Comparison of ENCODE assay signal across 16 cellular contexts in genomic region chrX:118780509-118780908, GRCh38. TPM values are rescaled to one million over a fixed set of nuclear protein-coding genes. Genes with fewer than 3 reads are reported as not detected.
DNase-seq lines count a peak whose midpoint lies in the region; ATAC-seq and TF ChIP-seq lines count a peak whose summit lies in the region.
"Had no signal": no experiment of that assay in that cellular context is flagged by ENCODE, and none has a peak within 500 bp of the region (broad histone marks: within the 10 kb centered on the region; RNA-seq: fewer than 3 reads in every experiment).

No MANE protein-coding gene starts in this region.

- H3K4ac ChIP-seq in trophoblast cell (ENCODE audit: low read depth, low read length) = no peak overlapping the region

- TF ChIP-seq CTCF in HFFc6 (IDR thresholded peaks at IDR 0.05) (no peak), mucosa of descending colon (IDR thresholded peaks at IDR 0.05) (no peak), uterus (IDR thresholded peaks at IDR 0.05) (no peak), gastrocnemius medialis (IDR thresholded peaks at IDR 0.05 in 4 of 5, conservative IDR thresholded peaks at IDR 0.05 in 1 of 5) (no peak)

- in situ Hi-C loops in gastrocnemius medialis (cut with MboI; ENCODE audit: low sequenced_read_pairs in 4 of 4) = no loop called here

- H3K36me3 ChIP-seq in mucosa of descending colon (ENCODE audit: low read depth) (no peaks in the 10 kb centered on the region), uterus (no peaks in the 10 kb centered on the region), gastrocnemius medialis (peaks cover 0 to 7% of the 10 kb centered on the region in 2 donors), trophoblast cell (ENCODE audit: control insufficient read depth in 1 of 2, insufficient read depth in 2 of 2, low read length in 2 of 2) (no peaks in the 10 kb centered on the region)
- H3K36me3 ChIP-seq: BLaER1 had no signal

- H2AK5ac ChIP-seq in trophoblast cell (ENCODE audit: low read length) = no peak overlapping the region

- H3K4me1 ChIP-seq in mucosa of descending colon (ENCODE audit: low read depth) (no peaks in the 10 kb centered on the region), uterus (no peaks in the 10 kb centered on the region), gastrocnemius medialis (no peaks in the 10 kb centered on the region), trophoblast cell (ENCODE audit: control insufficient read depth in 1 of 2, insufficient read depth in 2 of 2, low read length in 2 of 2) (no peaks in the 10 kb centered on the region)
- H3K4me1 ChIP-seq: BLaER1 had no signal

- no peaks in the 10 kb centered on the region for H3K9me3 ChIP-seq in mucosa of descending colon
- H3K9me3 ChIP-seq in uterus = no peaks in the 10 kb centered on the region
- no peaks in the 10 kb centered on the region for H3K9me3 ChIP-seq in gastrocnemius medialis
- H3K9me3 ChIP-seq in trophoblast cell (ENCODE audit: insufficient read depth, low read depth, low read length) = no peaks in the 10 kb centered on the region
- H3K9me3 ChIP-seq: BLaER1 had no signal

- H3K9me3 Mint-ChIP-seq in HFFc6 = no peaks in the 10 kb centered on the region
- H3K9me3 Mint-ChIP-seq: CD8-positive, alpha-beta T cell had no signal

- no peak overlapping the region for H4K91ac ChIP-seq in trophoblast cell (ENCODE audit: low read depth, low read length)

- intact Hi-C loops in mucosa of descending colon (cut with DNase I, micrococcal nuclease) (no loop called here), uterus (cut with DNase I; ENCODE audit: low total_unique reads) (no loop called here), gastrocnemius medialis (cut with DNase I; ENCODE audit: low total_unique reads) (no loop called here)

- H3K79me1 ChIP-seq in trophoblast cell (ENCODE audit: low read length) = no peaks in the 10 kb centered on the region

- no peak overlapping the region for H3K18ac ChIP-seq in trophoblast cell (ENCODE audit: low read length)

- H3K4me2 ChIP-seq in trophoblast cell (ENCODE audit: low read length) = no peak overlapping the region
- H3K4me2 ChIP-seq: BLaER1 had no signal

- peak; percentile 14 for ATAC-seq in mucosa of descending colon
- no peak for ATAC-seq in gastrocnemius medialis
- no peak for ATAC-seq in HG02571 (IDR thresholded peaks at IDR 0.05; ENCODE audit: unreplicated experiment)
- ATAC-seq: CD8-positive, alpha-beta T cell; GM12878 had no signal

- H3K27me3 Mint-ChIP-seq in HFFc6 (ENCODE audit: insufficient read depth) = no peaks in the 10 kb centered on the region

- H3K4me3 ChIP-seq in mucosa of descending colon = no peak overlapping the region
- no peak overlapping the region for H3K4me3 ChIP-seq in uterus
- no peak overlapping the region for H3K4me3 ChIP-seq in gastrocnemius medialis
- no peak overlapping the region for H3K4me3 ChIP-seq in trophoblast cell (ENCODE audit: low read depth, low read length)
- H3K4me3 ChIP-seq: BLaER1, GM12878 had no signal

- H4K8ac ChIP-seq in trophoblast cell (ENCODE audit: low read depth, low read length) = no peak overlapping the region

- H3K79me2 ChIP-seq in trophoblast cell (ENCODE audit: control insufficient read depth, insufficient read depth, low read length, poor library complexity) = no peaks in the 10 kb centered on the region

- H3K14ac ChIP-seq in trophoblast cell (ENCODE audit: low read length) = no peak overlapping the region

- 0 out of 2 replicates have a peak, but pooled peaks cover 9% of the 10 kb centered on the region for H3K36me3 Mint-ChIP-seq in HFFc6 (ENCODE audit: low read depth)
- H3K36me3 Mint-ChIP-seq: CD8-positive, alpha-beta T cell had no signal

- H3K27ac ChIP-seq in uterus (peak overlapping the region; percentile 51 to 67), gastrocnemius medialis (no peak overlapping the region), trophoblast cell (ENCODE audit: low read depth, low read length) (no peak overlapping the region)
- H3K27ac ChIP-seq: BLaER1 had no signal

- no peak overlapping the region for H2BK120ac ChIP-seq in trophoblast cell (ENCODE audit: insufficient read depth, low read length, poor library complexity)

- H3K27me3 ChIP-seq in uterus (no peaks in the 10 kb centered on the region), gastrocnemius medialis (no peaks in the 10 kb centered on the region), trophoblast cell (ENCODE audit: insufficient read depth, low read length) (no peaks in the 10 kb centered on the region)
- H3K27me3 ChIP-seq: BLaER1 had no signal

- no peak overlapping the region for H3K4me3 Mint-ChIP-seq in HFFc6
- H3K4me3 Mint-ChIP-seq: CD8-positive, alpha-beta T cell had no signal

- DNase-seq in HFFc6 (no peak), dermis blood vessel endothelial cell (peak; percentile 4), mucosa of descending colon (no peak), uterus (no peak), gastrocnemius medialis (no peak), trophoblast cell (no peak)
- DNase-seq: CD8-positive, alpha-beta T cell; DND-41; HCEC 1CT; NCI-H1105 treated with DMSO at 0.1 percent for 48 hours; NK-92 treated with Interleukin-12 subunit alpha and Interleukin-12 subunit beta, amount 100 ng/mL, for 24 hours had no signal

- H4K12ac ChIP-seq in trophoblast cell (ENCODE audit: low read depth, low read length) = no peak overlapping the region

- H3K9ac ChIP-seq in trophoblast cell (ENCODE audit: low read length) = no peak overlapping the region
- H3K9ac ChIP-seq: BLaER1 had no signal

- no peak overlapping the region for H2BK5ac ChIP-seq in trophoblast cell (ENCODE audit: low read depth, low read length, poor library complexity)

- H3K4me1 Mint-ChIP-seq in HFFc6 (ENCODE audit: low read depth) = peaks cover 12% of the 10 kb centered on the region

- no peak overlapping the region for H3K23ac ChIP-seq in trophoblast cell (ENCODE audit: low read length)

- H3K27ac Mint-ChIP-seq in HFFc6 = peak overlapping the region; percentile 43
- H3K27ac Mint-ChIP-seq: CD8-positive, alpha-beta T cell had no signal

- TF ChIP-seq POLR2A in uterus (IDR thresholded peaks at IDR 0.05) (no peak), gastrocnemius medialis (IDR thresholded peaks at IDR 0.05) (no peak)

- no peak overlapping the region for H2BK12ac ChIP-seq in trophoblast cell (ENCODE audit: low read length)

- no CpG with 5 or more reads among the region's 2 CpGs for WGBS in trophoblast cell (ENCODE audit: extremely low coverage, insufficient coverage, insufficient read length)

- no peak overlapping the region for H2AFZ ChIP-seq in trophoblast cell (ENCODE audit: insufficient read depth, low read length, poor library complexity)

RNA-seq across cellular contexts. Expression of gene ZCCHC12, which starts 43.1 kb away (rescaled TPM):
- total RNA-seq in HFFc6 (2021; fragmentation: NEBNext Ultra II Directional; extraction: Animal tissue kit (Norgen Biotek cat#: 25700)) = not detected
- total RNA-seq in dermis blood vessel endothelial cell (under 0.01 and 0.05 TPM in 2 replicates), mucosa of descending colon (1 to 10 TPM in 1 of 3 donors, under 1 TPM in 1, not detected in 1; 0.22 to 1.9 TPM), uterus (100 to 1,000 TPM in 1 of 4 donors, 10 to 100 TPM in 3; 37.9 to 114 (median 61.1) TPM), gastrocnemius medialis (not detected)
- 0.11 TPM in 2 replicates for polyA plus RNA-seq in trophoblast cell (2013)
- total RNA-seq: GM12878, OCI-LY7, RPMI7951 had no signal

RNA-seq across cellular contexts. Expression of gene IL13RA1, which starts 53.1 kb away (rescaled TPM):
- total RNA-seq in HFFc6 (2021; fragmentation: NEBNext Ultra II Directional; extraction: Animal tissue kit (Norgen Biotek cat#: 25700)) = 10 to 100 TPM; 55.2 to 76.7 (median 66.8) TPM
- 80.6 and 85.4 TPM in 2 replicates for total RNA-seq in dermis blood vessel endothelial cell
- total RNA-seq in mucosa of descending colon = 100 to 1,000 TPM in 2 of 3 donors, 10 to 100 TPM in 1; 89.4 to 133 (median 104) TPM
- total RNA-seq in uterus = 10 to 100 TPM; 20.2 to 60.0 (median 39.9) TPM
- total RNA-seq in gastrocnemius medialis = 10 to 100 TPM; 20.8 to 25.0 (median 22.9) TPM
- polyA plus RNA-seq in trophoblast cell (2013) = 23.4 and 23.7 TPM in 2 replicates
- total RNA-seq: OCI-LY7 had no signal

Comparison
In these comparisons a context has a peak if more than half of its experiments do, and no peak if none do; other contexts are left out.
1. H3K27ac ChIP-seq: peak in uterus (2 of 2); none in gastrocnemius medialis (0 of 4) and trophoblast cell (single experiment).
2. RNA of gene ZCCHC12, which starts 43.1 kb away (total RNA-seq): 37.9 to 114 TPM in uterus; 0.22 to 1.9 TPM in mucosa of descending colon, not detected in HFFc6, under 0.01 to 0.05 TPM in dermis blood vessel endothelial cell and not detected in gastrocnemius medialis; every median in the first group is over 10 times any median in the second.